Comparison of ENCODE assay signal across 23 cellular contexts in genomic region chr1:227603327-227603726, GRCh38.
"Had no signal": no experiment of that assay in that cellular context is flagged by ENCODE, and none has a peak within 500 bp of the region (broad histone marks: within the 10 kb centered on the region; RNA-seq: fewer than 3 reads in every experiment).

No MANE protein-coding gene starts in this region.

- H3K9me3 ChIP-seq: vagina had no signal

- H3K27ac Mint-ChIP-seq: nephron; stimulated activated memory B cell treated with anti-CD40 and anti-IgM and Interleukin-4, amounts not matched to agents 10 μg/mL and 1 μg/mL and 100 μg/mL, for 72 hours; stimulated activated naive CD8-positive, alpha-beta T cell treated with anti-CD3 and anti-CD28 coated beads, Interleukin-15, amount 100 ng/mL, for 72 hours had no signal

- H3K4me3 Mint-ChIP-seq: naive thymus-derived CD8-positive, alpha-beta T cell; nephron; neural crest cell; stimulated activated memory B cell treated with anti-CD40 and anti-IgM and Interleukin-4, amounts not matched to agents 10 μg/mL and 1 μg/mL and 100 μg/mL, for 72 hours; stimulated activated naive CD8-positive, alpha-beta T cell treated with anti-CD3 and anti-CD28 coated beads, Interleukin-15, amount 100 ng/mL, for 72 hours had no signal

- H3K27ac ChIP-seq: lower lobe of right lung, neutrophil, parathyroid adenoma, psoas muscle, skin epidermis, transverse colon, upper lobe of left lung, vagina had no signal

- DNase-seq: hippocampal formation; kidney glomerular epithelial cell; left cardiac atrium; lower lobe of right lung; mammary epithelial cell; mesenchymal stem cell; naive thymus-derived CD8-positive, alpha-beta T cell; occipital lobe; stimulated activated CD4-positive, alpha-beta T cell treated with anti-CD3 and anti-CD28 coated beads, Interleukin-4, amount 100 ng/mL, for 24 hours; stimulated activated naive CD4-positive, alpha-beta T cell treated with Interleukin-2 at 50 U/mL for 16 hours; stimulated activated naive CD8-positive, alpha-beta T cell treated with anti-CD3 and anti-CD28 coated beads, Interleukin-15, amount 100 ng/mL, for 72 hours; transverse colon; upper lobe of left lung had no signal

- H3K4me1 Mint-ChIP-seq: nephron; stimulated activated naive CD8-positive, alpha-beta T cell treated with anti-CD3 and anti-CD28 coated beads, Interleukin-15, amount 100 ng/mL, for 72 hours had no signal

- H3K4me3 ChIP-seq: lower lobe of right lung, psoas muscle, skin epidermis, transverse colon, upper lobe of left lung, vagina had no signal

- ATAC-seq: left lobe of liver; lower lobe of right lung; naive thymus-derived CD8-positive, alpha-beta T cell; sciatic nerve; stimulated activated memory B cell treated with anti-CD40 and anti-IgM and Interleukin-4, amounts not matched to agents 10 μg/mL and 1 μg/mL and 100 μg/mL, for 72 hours; stimulated activated naive CD8-positive, alpha-beta T cell treated with anti-CD3 and anti-CD28 coated beads, Interleukin-15, amount 100 ng/mL, for 72 hours had no signal

- H3K4me1 ChIP-seq: lower lobe of right lung, parathyroid adenoma, transverse colon, upper lobe of left lung, vagina had no signal

- H3K27me3 Mint-ChIP-seq: naive thymus-derived CD8-positive, alpha-beta T cell; stimulated activated memory B cell treated with anti-CD40 and anti-IgM and Interleukin-4, amounts not matched to agents 10 μg/mL and 1 μg/mL and 100 μg/mL, for 72 hours; stimulated activated naive CD8-positive, alpha-beta T cell treated with anti-CD3 and anti-CD28 coated beads, Interleukin-15, amount 100 ng/mL, for 72 hours had no signal

- H3K27me3 ChIP-seq: neutrophil, transverse colon, upper lobe of left lung, vagina had no signal

- H3K36me3 ChIP-seq: lower lobe of right lung, neutrophil, vagina had no signal
